In genomic region chr1:202395831-202396230, GRCh38 we compare ENCODE assay signal across 8 cellular contexts. TPM values are rescaled to one million over a fixed set of nuclear protein-coding genes. Genes with fewer than 3 reads are reported as not detected.
DNase-seq lines count a peak whose midpoint lies in the region; ATAC-seq, FAIRE-seq and TF ChIP-seq lines count a peak whose summit lies in the region.
"Not testable (repeated sequence)": the region's sequence is repeated elsewhere in the genome, so short reads cannot be mapped to it uniquely, and the experiment has no call there.

No MANE protein-coding gene starts in this region.

- peaks cover 24% of the 10 kb centered on the region for H3K4me1 Mint-ChIP-seq in chondrocyte (ENCODE audit: low read depth)

- H3K27me3 ChIP-seq in gastrocnemius medialis: not testable (repeated sequence)

- H3K27ac Mint-ChIP-seq in chondrocyte (ENCODE audit: unreplicated experiment): peak overlapping the region; percentile 22

- peak overlapping the region in 3 of 4 donors; percentile 62 to 77 (median 75) for H3K27ac ChIP-seq in gastrocnemius medialis

- FAIRE-seq in TTC549 (lab: Jason Lieb, UNC): peak; percentile 13

- peaks cover 43 to 59% of the 10 kb centered on the region in 2 donors for H3K4me1 ChIP-seq in gastrocnemius medialis

- not testable (repeated sequence) for TF ChIP-seq POLR2A in gastrocnemius medialis (IDR thresholded peaks at IDR 0.05)

- H3K4me3 Mint-ChIP-seq in chondrocyte (ENCODE audit: unreplicated experiment): not testable (repeated sequence)

- in situ Hi-C loops in gastrocnemius medialis (cut with MboI; ENCODE audit: low sequenced_read_pairs in 4 of 4): not testable (repeated sequence)

- H3K36me3 ChIP-seq in gastrocnemius medialis: not testable (repeated sequence)

- DNase-seq in AG08396 (ENCODE audit: low spot score): peak; percentile 32
- DNase-seq in GM03348 (ENCODE audit: low spot score): peak; percentile 75
- peak; percentile 15 for DNase-seq in HS-5 (ENCODE audit: low read depth)
- DNase-seq in NCI-H226: peak; percentile 5
- DNase-seq in chondrocyte (ENCODE audit: low spot score); gastrocnemius medialis: not testable (repeated sequence)
- peak; percentile 59 for DNase-seq in fibroblast of the aortic adventitia (ENCODE audit: low read depth)

- not testable (repeated sequence) for TF ChIP-seq CTCF in chondrocyte (IDR thresholded peaks at IDR 0.05); fibroblast of the aortic adventitia (IDR thresholded peaks at IDR 0.05; ENCODE audit: insufficient read depth, low read length); gastrocnemius medialis (IDR thresholded peaks at IDR 0.05 in 4 of 5, conservative IDR thresholded peaks at IDR 0.05 in 1 of 5)

- not testable (repeated sequence) for H3K4me3 ChIP-seq in fibroblast of the aortic adventitia (ENCODE audit: low read depth, low read length); gastrocnemius medialis

- H3K9me3 ChIP-seq in gastrocnemius medialis: not testable (repeated sequence)

- not testable (repeated sequence) for ATAC-seq in gastrocnemius medialis

- H3K27me3 Mint-ChIP-seq in chondrocyte (ENCODE audit: low read depth): not testable (repeated sequence)

- not testable (repeated sequence) for H3K9me3 Mint-ChIP-seq in chondrocyte (ENCODE audit: low read depth)

- intact Hi-C loops in gastrocnemius medialis (cut with DNase I; ENCODE audit: low total_unique reads): loop anchor here (1.0 kb wide), 1 partner anchor 32 kb away; no protein-coding TSS in a partner anchor

- not testable (repeated sequence) for H3K36me3 Mint-ChIP-seq in chondrocyte (ENCODE audit: low read depth)

RNA-seq across cellular contexts. Expression of gene PPP1R12B, which starts 47.3 kb away (rescaled TPM):
- total RNA-seq in chondrocyte (18.0 to 22.7 TPM (median 18.2 TPM) in 3 replicates), fibroblast of the aortic adventitia (ENCODE audit: low replicate concordance) (26.8 and 47.1 TPM in 2 replicates), gastrocnemius medialis (100 to 1,000 TPM; 127 to 207 (median 139) TPM)

RNA-seq across cellular contexts. Expression of gene UBE2T, which starts 54.1 kb away (rescaled TPM):
- total RNA-seq in chondrocyte (8.7 to 13.0 TPM (median 8.9 TPM) in 3 replicates), fibroblast of the aortic adventitia (ENCODE audit: low replicate concordance) (1.6 and 58.9 TPM in 2 replicates), gastrocnemius medialis (10 to 100 TPM in 2 of 4 donors, 1 to 10 TPM in 2; 6.7 to 15.0 (median 10.1) TPM)
